In the genomic region with DNA sequence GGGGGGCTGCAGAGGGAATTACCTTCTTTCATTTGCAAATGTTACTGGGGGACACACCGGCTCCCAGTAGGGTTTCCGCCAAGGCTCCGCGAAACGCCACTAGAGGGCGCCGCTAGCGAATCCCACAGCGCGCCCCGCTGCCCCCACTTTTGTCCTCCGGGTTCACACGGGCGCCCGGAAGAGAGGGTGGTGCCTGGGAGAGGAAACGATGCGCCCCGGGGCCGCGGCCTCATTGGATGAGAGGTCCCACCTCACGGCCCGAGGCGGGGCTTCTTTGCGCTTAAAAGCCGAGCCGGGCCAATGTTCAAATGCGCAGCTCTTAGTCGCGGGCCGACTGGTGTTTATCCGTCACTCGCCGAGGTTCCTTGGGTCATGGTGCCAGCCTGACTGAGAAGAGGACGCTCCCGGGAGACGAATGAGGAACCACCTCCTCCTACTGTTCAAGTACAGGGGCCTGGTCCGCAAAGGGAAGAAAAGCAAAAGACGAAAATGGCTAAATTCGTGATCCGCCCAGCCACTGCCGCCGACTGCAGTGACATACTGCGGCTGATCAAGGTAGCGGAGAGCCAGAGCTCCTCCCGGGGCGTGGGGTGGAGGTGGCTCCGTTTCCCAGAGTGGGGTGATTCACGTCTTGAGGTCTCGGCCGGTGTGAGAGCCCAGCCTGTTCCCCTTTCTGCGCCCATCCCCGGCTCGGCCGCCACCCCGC, we compare ENCODE assay signal across 8 cellular contexts. TPM values are rescaled to one million over a fixed set of nuclear protein-coding genes. Genes with fewer than 3 reads are reported as not detected.
A peak's percentile ranks its signal among the peaks of the same experiment; 100 is the strongest.
DNase-seq lines count a peak whose midpoint lies in the region; ATAC-seq and TF ChIP-seq lines count a peak whose summit lies in the region.

TSS of gene SAT1 (plus strand) at position 311 of the 706 bp plus-strand sequence. CDS start at position 490, 179 bp downstream.

- H3K27ac Mint-ChIP-seq in activated naive CD8-positive, alpha-beta T cell: peak within 1 kb of the TSS; percentile 97
- peak within 1 kb of the TSS; percentile 93 for H3K27ac Mint-ChIP-seq in osteocyte (ENCODE audit: unreplicated experiment)

- no peaks in the 10 kb centered on the region for H3K9me3 Mint-ChIP-seq in activated naive CD8-positive, alpha-beta T cell (ENCODE audit: low read depth)
- no peaks in the 10 kb centered on the region for H3K9me3 Mint-ChIP-seq in osteocyte (ENCODE audit: unreplicated experiment)

- peaks cover 38% of the 10 kb centered on the region for H3K4me1 Mint-ChIP-seq in activated naive CD8-positive, alpha-beta T cell (ENCODE audit: low read depth)
- H3K4me1 Mint-ChIP-seq in osteocyte (ENCODE audit: unreplicated experiment): peaks cover 52% of the 10 kb centered on the region

- no peaks in the 10 kb centered on the region for H3K36me3 ChIP-seq in thymus (ENCODE audit: control insufficient read depth, insufficient read depth)

- H3K9me3 ChIP-seq in thymus (ENCODE audit: control insufficient read depth): no peaks in the 10 kb centered on the region

- under 1% methylated on average over 55 of the region's 55 CpGs for WGBS in thymus

- no peaks in the 10 kb centered on the region for H3K27me3 ChIP-seq in thymus (ENCODE audit: control insufficient read depth, insufficient read depth)

- peak; percentile 60 for TF ChIP-seq CTCF in GM12865 (IDR thresholded peaks at IDR 0.05; ENCODE audit: insufficient read depth, low read depth, low read length, missing control alignments)
- peak; percentile 97 for TF ChIP-seq CTCF in osteocyte (IDR thresholded peaks at IDR 0.05)

- H3K27ac ChIP-seq in thymus (ENCODE audit: low read depth): peak within 1 kb of the TSS; percentile 85

- peaks cover 4% of the 10 kb centered on the region for H3K36me3 Mint-ChIP-seq in activated naive CD8-positive, alpha-beta T cell
- peaks cover 27% of the 10 kb centered on the region for H3K36me3 Mint-ChIP-seq in osteocyte (ENCODE audit: unreplicated experiment)

- peak; percentile 91 for ATAC-seq in HG02642 (IDR thresholded peaks at IDR 0.05; ENCODE audit: poor library complexity, unreplicated experiment)

- peaks cover 2% of the 10 kb centered on the region for H3K4me1 ChIP-seq in thymus (ENCODE audit: control insufficient read depth, insufficient read depth, low read length)

- no peaks in the 10 kb centered on the region for H3K27me3 Mint-ChIP-seq in activated naive CD8-positive, alpha-beta T cell
- H3K27me3 Mint-ChIP-seq in osteocyte (ENCODE audit: unreplicated experiment): no peaks in the 10 kb centered on the region

- DNase-seq in GM12865 (ENCODE audit: low read depth) (peak; percentile 96), NCI-H1105 (lab: John Stamatoyannopoulos, UW) (peak; percentile 91), SKM-1 treated with dmso at 0.1 percent for 144 hours (lab: John Stamatoyannopoulos, UW; ENCODE audit: unreplicated experiment) (peak; percentile 82), glomerular visceral epithelial cell (ENCODE audit: extremely low spot score) (peak; percentile 95), osteocyte (ENCODE audit: extremely low spot score, unreplicated experiment) (peak; percentile 99)

- peak within 1 kb of the TSS; percentile 94 for H3K4me3 Mint-ChIP-seq in activated naive CD8-positive, alpha-beta T cell
- H3K4me3 Mint-ChIP-seq in osteocyte (ENCODE audit: unreplicated experiment): peak within 1 kb of the TSS; percentile 94

- peak within 1 kb of the TSS; percentile 75 for H3K4me3 ChIP-seq in GM12865 (ENCODE audit: low read depth, low read length)
- peak within 1 kb of the TSS; percentile 72 for H3K4me3 ChIP-seq in thymus (ENCODE audit: low read length)

RNA-seq across cellular contexts. Expression of gene SAT1, which starts in this region (rescaled TPM):
- total RNA-seq in osteocyte: 216 and 234 TPM in 2 replicates
- polyA plus RNA-seq in thymus: 2,700 TPM

Comparison
In these comparisons a context has a peak if more than half of its experiments do, and no peak if none do; other contexts are left out.
1. Peak in every context shown above with its lines: DNase-seq, ATAC-seq, H3K4me3 ChIP-seq and H3K27ac ChIP-seq.